21 cellular contexts compared by ENCODE assay signal in genomic region chr3:196962930-196963259, GRCh38.
"Had no signal": no experiment of that assay in that cellular context is flagged by ENCODE, and none has a peak within 500 bp of the region (broad histone marks: within the 10 kb centered on the region; RNA-seq: fewer than 3 reads in every experiment).

No MANE protein-coding gene starts in this region.

- H3K36me3 Mint-ChIP-seq: stimulated activated effector memory CD8-positive, alpha-beta T cell treated with anti-CD3 and anti-CD28 coated beads, Interleukin-12 subunit alpha, Interleukin-12 subunit beta, amount 100 ng/mL, for 72 hours had no signal

- H3K4me1 ChIP-seq: prostate gland had no signal

- H3K36me3 ChIP-seq: left lung, prostate gland, right atrium auricular region, thoracic aorta had no signal

- H3K27ac ChIP-seq: left lung, prostate gland, right atrium auricular region, skin epidermis, thoracic aorta had no signal

- DNase-seq: activated CD4-positive, alpha-beta T cell treated with anti-CD3 and anti-CD28 coated beads, Interleukin-2, amount 10 ng/mL, durations not matched to agents 24 days and 14 days; activated CD8-positive, alpha-beta T cell treated with anti-CD3 and anti-CD28 coated beads for 36 hours; activated effector memory CD4-positive, alpha-beta T cell treated with Interleukin-2 at 50 U/mL for 16 hours; activated naive CD4-positive, alpha-beta T cell treated with anti-CD3 and anti-CD28 coated beads, Interleukin-2, amount 10 ng/mL, durations not matched to agents 7 days and 5 days; activated naive CD8-positive, alpha-beta T cell treated with anti-CD3 and anti-CD28 coated beads, Interleukin-2, amount 50 U/mL, for 24 hours; activated T-cell treated with anti-CD3 and anti-CD28 coated beads, Interleukin-2, amount 50 U/mL, for 48 hours; anterior cingulate cortex; caudate nucleus; foreskin melanocyte; kidney; left lung; midbrain; stimulated activated CD4-positive, alpha-beta T cell treated with anti-CD3 and anti-CD28 coated beads, Interleukin-15, amount 100 ng/mL, for 24 hours; stimulated activated CD4-positive, alpha-beta T cell treated with anti-CD3 and anti-CD28 coated beads, Interleukin-2, amount 100 ng/mL, for 48 hours; T-helper 9 cell had no signal

- H3K27me3 ChIP-seq: left lung, right atrium auricular region had no signal

- H3K4me3 Mint-ChIP-seq: activated CD4-positive, alpha-beta T cell treated with anti-CD3 and anti-CD28 coated beads, Interleukin-2, amount 10 ng/mL, durations not matched to agents 24 days and 14 days; activated CD8-positive, alpha-beta T cell treated with anti-CD3 and anti-CD28 coated beads for 36 hours; activated naive CD4-positive, alpha-beta T cell treated with anti-CD3 and anti-CD28 coated beads, Interleukin-2, amount 10 ng/mL, durations not matched to agents 7 days and 5 days; activated naive CD8-positive, alpha-beta T cell treated with anti-CD3 and anti-CD28 coated beads, Interleukin-2, amount 50 U/mL, for 24 hours; brain; stimulated activated effector memory CD8-positive, alpha-beta T cell treated with anti-CD3 and anti-CD28 coated beads, Interleukin-12 subunit alpha, Interleukin-12 subunit beta, amount 100 ng/mL, for 72 hours had no signal

- H3K9me3 Mint-ChIP-seq: activated CD4-positive, alpha-beta T cell treated with anti-CD3 and anti-CD28 coated beads, Interleukin-2, amount 10 ng/mL, durations not matched to agents 24 days and 14 days; activated CD8-positive, alpha-beta T cell treated with anti-CD3 and anti-CD28 coated beads for 36 hours; activated naive CD4-positive, alpha-beta T cell treated with anti-CD3 and anti-CD28 coated beads, Interleukin-2, amount 10 ng/mL, durations not matched to agents 7 days and 5 days; stimulated activated effector memory CD8-positive, alpha-beta T cell treated with anti-CD3 and anti-CD28 coated beads, Interleukin-12 subunit alpha, Interleukin-12 subunit beta, amount 100 ng/mL, for 72 hours had no signal

- H3K4me3 ChIP-seq: left lung, prostate gland, right atrium auricular region, skin epidermis, thoracic aorta had no signal

- H3K27ac Mint-ChIP-seq: activated CD4-positive, alpha-beta T cell treated with anti-CD3 and anti-CD28 coated beads, Interleukin-2, amount 10 ng/mL, durations not matched to agents 24 days and 14 days; activated CD8-positive, alpha-beta T cell treated with anti-CD3 and anti-CD28 coated beads for 36 hours; activated naive CD4-positive, alpha-beta T cell treated with anti-CD3 and anti-CD28 coated beads, Interleukin-2, amount 10 ng/mL, durations not matched to agents 7 days and 5 days; activated naive CD8-positive, alpha-beta T cell treated with anti-CD3 and anti-CD28 coated beads, Interleukin-2, amount 50 U/mL, for 24 hours; stimulated activated effector memory CD8-positive, alpha-beta T cell treated with anti-CD3 and anti-CD28 coated beads, Interleukin-12 subunit alpha, Interleukin-12 subunit beta, amount 100 ng/mL, for 72 hours had no signal

- H3K9me3 ChIP-seq: left lung, prostate gland, right atrium auricular region, thoracic aorta had no signal

- H3K27me3 Mint-ChIP-seq: activated CD4-positive, alpha-beta T cell treated with anti-CD3 and anti-CD28 coated beads, Interleukin-2, amount 10 ng/mL, durations not matched to agents 24 days and 14 days had no signal

- ATAC-seq: activated CD8-positive, alpha-beta T cell treated with anti-CD3 and anti-CD28 coated beads for 36 hours; activated naive CD8-positive, alpha-beta T cell treated with anti-CD3 and anti-CD28 coated beads, Interleukin-2, amount 50 U/mL, for 24 hours; left lung; stimulated activated effector memory CD8-positive, alpha-beta T cell treated with anti-CD3 and anti-CD28 coated beads, Interleukin-12 subunit alpha, Interleukin-12 subunit beta, amount 100 ng/mL, for 72 hours had no signal
